In genomic region chr15:41782486-41783271, GRCh38 we compare ENCODE assay signal across 1 cellular context.
TF ChIP-seq lines count a peak whose summit lies in the region.

No MANE protein-coding gene starts in this region.

TF ChIP-seq in H1, 55 proteins besides CTCF, POLR2A, EP300 and RAD21:
- TF ChIP-seq KDM1A (IDR thresholded peaks at IDR 0.05; ENCODE audit: borderline replicate concordance, low read length) (no peak), NANOG (IDR thresholded peaks at IDR 0.05; ENCODE audit: insufficient read depth, low read depth, low read length, poor library complexity, severe bottlenecking) (peak; percentile 39), CHD2 (IDR thresholded peaks at IDR 0.05; ENCODE audit: low read length) (no peak), SP1 (IDR thresholded peaks at IDR 0.05; ENCODE audit: low read depth, low read length) (no peak), CBX8 (IDR thresholded peaks at IDR 0.05; ENCODE audit: borderline replicate concordance, low read depth, low read length) (no peak)
- TF ChIP-seq, protein P1, sequence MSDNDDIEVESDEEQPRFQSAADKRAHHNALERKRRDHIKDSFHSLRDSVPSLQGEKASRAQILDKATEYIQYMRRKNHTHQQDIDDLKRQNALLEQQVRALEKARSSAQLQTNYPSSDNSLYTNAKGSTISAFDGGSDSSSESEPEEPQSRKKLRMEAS (IDR thresholded peaks at IDR 0.05) = no peak
TF ChIP-seq in H1: peak in this region for 1.
